Comparison of ENCODE assay signal across 25 cellular contexts in genomic region chr7:497346-497745, GRCh38. TPM values are rescaled to one million over a fixed set of nuclear protein-coding genes. Genes with fewer than 3 reads are reported as not detected.
DNase-seq lines count a peak whose midpoint lies in the region; ATAC-seq, FAIRE-seq and TF ChIP-seq lines count a peak whose summit lies in the region.
"Had no signal": no experiment of that assay in that cellular context is flagged by ENCODE, and none has a peak within 500 bp of the region (broad histone marks: within the 10 kb centered on the region; RNA-seq: fewer than 3 reads in every experiment).

No MANE protein-coding gene starts in this region.

- H3K36me3 ChIP-seq in GM23338 (ENCODE audit: insufficient read depth) (no peaks in the 10 kb centered on the region; the same call in 1 of the 2 replicates), K562 (ENCODE audit: control insufficient read depth, insufficient read depth, low read length) (peaks cover 6% of the 10 kb centered on the region; the same call in 1 of the 3 replicates), spleen (peaks cover 0 to 64% (median 18%) of the 10 kb centered on the region in 6 donors), PC-9 (ENCODE audit: low read depth) (peaks cover 11% of the 10 kb centered on the region; the same call in 1 of the 2 replicates)

- H3K4me2 ChIP-seq in GM23338 (no peak overlapping the region), K562 (ENCODE audit: insufficient read depth, low read length) (no peak overlapping the region), PC-9 (no peak overlapping the region)

- peaks cover 68% of the 10 kb centered on the region for H3K36me3 Mint-ChIP-seq in GM23338 (ENCODE audit: low read depth)
- H3K36me3 Mint-ChIP-seq: naive thymus-derived CD8-positive, alpha-beta T cell had no signal

- in situ Hi-C loops in K562 (cut with MboI): no loop called here

- peaks cover 5% of the 10 kb centered on the region for H4K20me1 ChIP-seq in GM23338 (replicated peaks; ENCODE audit: insufficient read depth)
- H4K20me1 ChIP-seq in K562 (replicated peaks; ENCODE audit: control insufficient read depth, insufficient read depth, low read length): no peaks in the 10 kb centered on the region
- H4K20me1 ChIP-seq in PC-9 (ENCODE audit: insufficient read depth): no peaks in the 10 kb centered on the region; the same call in 1 of the 2 replicates

- no peaks in the 10 kb centered on the region for H3K4me1 ChIP-seq in GM23338 (ENCODE audit: insufficient read depth)
- peaks cover 0 to 23% of the 10 kb centered on the region in 2 experiments; a peak in 2 of 5 replicates for H3K4me1 ChIP-seq in K562 (replicated peaks in 1 of 2; ENCODE audit: control insufficient read depth in 2 of 2, insufficient read depth in 2 of 2, low read length in 2 of 2)
- H3K4me1 ChIP-seq in spleen: no peaks in the 10 kb centered on the region
- no peaks in the 10 kb centered on the region for H3K4me1 ChIP-seq in PC-9 (replicated peaks; ENCODE audit: insufficient read depth)

- ATAC-seq in GM23338 (no peak), K562 (no peak), sciatic nerve (no peak)
- ATAC-seq: activated CD8-positive, alpha-beta T cell treated with anti-CD3 and anti-CD28 coated beads for 36 hours; activated T-helper 17 cell treated with anti-CD3 and anti-CD28 coated beads, Interleukin-2, amount 50 U/mL, for 72 hours; naive thymus-derived CD8-positive, alpha-beta T cell; stimulated activated naive CD8-positive, alpha-beta T cell treated with anti-CD3 and anti-CD28 coated beads, Interleukin-15, Interleukin-2, amounts not matched to agents 100 U/mL and 50 U/mL, for 24 hours had no signal

- peaks cover 14% of the 10 kb centered on the region; the same call in 2 of the 3 replicates for H3K4me1 Mint-ChIP-seq in GM23338
- H3K4me1 Mint-ChIP-seq: activated T-helper 17 cell treated with anti-CD3 and anti-CD28 coated beads, Interleukin-2, amount 50 U/mL, for 72 hours had no signal

- H3K9me3 ChIP-seq in K562 (replicated peaks; ENCODE audit: control insufficient read depth, insufficient read depth, low read depth, low read length) (no peaks in the 10 kb centered on the region), spleen (no peaks in the 10 kb centered on the region), PC-9 (ENCODE audit: insufficient read depth, low read depth) (no peaks in the 10 kb centered on the region)
- H3K9me3 ChIP-seq: esophagus squamous epithelium had no signal

- no peak for TF ChIP-seq CTCF in GM23338 (conservative IDR thresholded peaks at IDR 0.05; ENCODE audit: low read depth in 2 of 2)
- TF ChIP-seq CTCF in K562 (IDR thresholded peaks at IDR 0.05 in 2 of 3, conservative IDR thresholded peaks at IDR 0.05 in 1 of 3; ENCODE audit: insufficient read depth in 2 of 3, low read depth in 1 of 3, low read length in 3 of 3): no peak
- no peak for TF ChIP-seq CTCF in spleen (IDR thresholded peaks at IDR 0.05 in 8 of 11, conservative IDR thresholded peaks at IDR 0.05 in 3 of 11)
- TF ChIP-seq CTCF in PC-9 (conservative IDR thresholded peaks at IDR 0.05): no peak

- H3K9me1 ChIP-seq in K562 (ENCODE audit: control insufficient read depth, insufficient read depth, low read length): no peaks in the 10 kb centered on the region

- no peaks in the 10 kb centered on the region for H3K79me2 ChIP-seq in GM23338 (replicated peaks; ENCODE audit: insufficient read depth)
- no peaks in the 10 kb centered on the region for H3K79me2 ChIP-seq in K562 (ENCODE audit: control insufficient read depth, insufficient read depth, low read length)
- no peaks in the 10 kb centered on the region for H3K79me2 ChIP-seq in PC-9 (ENCODE audit: low read depth)

- no peak for TF ChIP-seq EP300 in K562 (IDR thresholded peaks at IDR 0.05; ENCODE audit: low read length)

- POLR2A ChIA-PET in K562 (lab: Yijun Ruan, JAX) (no interaction called here), PC-9 (lab: Charles Lee; ENCODE audit: unreplicated experiment) (no interaction called here)

- H3K27me3 Mint-ChIP-seq in GM23338 (ENCODE audit: insufficient read depth, low read depth, poor library complexity): peaks cover 11% of the 10 kb centered on the region
- H3K27me3 Mint-ChIP-seq: activated CD8-positive, alpha-beta T cell treated with anti-CD3 and anti-CD28 coated beads for 36 hours; activated naive CD4-positive, alpha-beta T cell treated with anti-CD3 and anti-CD28 coated beads, Interleukin-2, amount 50 U/mL, for 24 hours; activated T-helper 17 cell treated with anti-CD3 and anti-CD28 coated beads, Interleukin-2, amount 50 U/mL, for 72 hours; dendritic cell treated with granulocyte-macrophage colony-stimulating factor and Interleukin-4, amounts not matched to agents 40 ng/mL and 50 ng/mL, for 4 days; naive thymus-derived CD8-positive, alpha-beta T cell had no signal

- BruUV-seq in K562 (replicated peaks; lab: Mats Ljungman, UMichigan) (no TSS peak), PC-9 (replicated peaks; lab: Mats Ljungman, UMichigan) (no TSS peak)

- CTCF ChIA-PET in K562 (lab: Yijun Ruan, JAX; ENCODE audit: low intra/inter-chr PET ratio): no interaction called here
- CTCF ChIA-PET in PC-9 (lab: Charles Lee): no interaction called here

- DNase-seq in GM23338 (ENCODE audit: low spot score) (peak; percentile 1), K562 (ENCODE audit: extremely low read depth in 1 of 4, low spot score in 3 of 4) (no peak), spleen (peak; percentile 57), ureter (ENCODE audit: low spot score) (no peak), PC-9 (no peak), sciatic nerve (ENCODE audit: low spot score) (no peak)
- DNase-seq: ACHN; activated CD8-positive, alpha-beta T cell treated with anti-CD3 and anti-CD28 coated beads for 36 hours; DND-41; esophagus squamous epithelium; foreskin melanocyte; Karpas-422; MV-4-11; naive thymus-derived CD8-positive, alpha-beta T cell; NCI-H446; NCI-H774; stimulated activated naive CD8-positive, alpha-beta T cell treated with anti-CD3 and anti-CD28 coated beads, Interleukin-15, Interleukin-2, amounts not matched to agents 100 U/mL and 50 U/mL, for 24 hours had no signal

- no peak for TF ChIP-seq RAD21 in K562 (CRISPR knock-in tag; conservative IDR thresholded peaks at IDR 0.05 in 1 of 2, IDR thresholded peaks at IDR 0.05 in 1 of 2)

- no peaks in the 10 kb centered on the region for H3K27me3 ChIP-seq in GM23338 (ENCODE audit: insufficient read depth)
- peaks cover 0 to 6% of the 10 kb centered on the region in 2 experiments; a peak in 2 of 5 replicates for H3K27me3 ChIP-seq in K562 (ENCODE audit: control insufficient read depth in 2 of 2, insufficient read depth in 2 of 2, low read length in 2 of 2)
- no peaks in the 10 kb centered on the region for H3K27me3 ChIP-seq in layer of hippocampus (ENCODE audit: control insufficient read depth, insufficient read depth, low read length)
- no peaks in the 10 kb centered on the region for H3K27me3 ChIP-seq in spleen (replicated peaks in 1 of 7)
- no peaks in the 10 kb centered on the region for H3K27me3 ChIP-seq in PC-9 (ENCODE audit: insufficient read depth, low read depth)
- H3K27me3 ChIP-seq: esophagus squamous epithelium had no signal

- no peaks in the 10 kb centered on the region for H3F3A ChIP-seq in GM23338 (replicated peaks; ENCODE audit: low read depth)
- no peaks in the 10 kb centered on the region; the same call in 1 of the 2 replicates for H3F3A ChIP-seq in PC-9 (ENCODE audit: insufficient read depth, low read depth)

- no peak overlapping the region for H3K4me3 Mint-ChIP-seq in GM23338
- H3K4me3 Mint-ChIP-seq: activated CD8-positive, alpha-beta T cell treated with anti-CD3 and anti-CD28 coated beads for 36 hours; activated naive CD4-positive, alpha-beta T cell treated with anti-CD3 and anti-CD28 coated beads, Interleukin-2, amount 50 U/mL, for 24 hours; activated T-helper 17 cell treated with anti-CD3 and anti-CD28 coated beads, Interleukin-2, amount 50 U/mL, for 72 hours; dendritic cell treated with granulocyte-macrophage colony-stimulating factor and Interleukin-4, amounts not matched to agents 40 ng/mL and 50 ng/mL, for 4 days; T-helper 1 cell treated with Interleukin-12 subunit alpha and Interleukin-12 subunit beta and Interleukin-4 antibody, amounts not matched to agents 30 μg/mL and 1 μg/mL, for 36 hours had no signal

- H3K9me2 ChIP-seq in GM23338 (ENCODE audit: insufficient read depth) (no peaks in the 10 kb centered on the region), PC-9 (ENCODE audit: insufficient read depth) (no peaks in the 10 kb centered on the region)

- H2AFZ ChIP-seq in GM23338 (no peak overlapping the region), K562 (ENCODE audit: low read depth, low read length) (no peak overlapping the region), PC-9 (no peak overlapping the region)

- no peak overlapping the region for H3K9ac ChIP-seq in K562 (ENCODE audit: insufficient read depth in 1 of 2, low read depth in 2 of 2, low read length in 2 of 2)

- H3K27ac Mint-ChIP-seq in GM23338: 0 out of 2 replicates have a peak overlapping the region, but pooled peaks have one; percentile 16
- H3K27ac Mint-ChIP-seq: activated CD8-positive, alpha-beta T cell treated with anti-CD3 and anti-CD28 coated beads for 36 hours; activated T-helper 17 cell treated with anti-CD3 and anti-CD28 coated beads, Interleukin-2, amount 50 U/mL, for 72 hours; dendritic cell treated with granulocyte-macrophage colony-stimulating factor and Interleukin-4, amounts not matched to agents 40 ng/mL and 50 ng/mL, for 4 days; T-helper 1 cell treated with Interleukin-12 subunit alpha and Interleukin-12 subunit beta and Interleukin-4 antibody, amounts not matched to agents 30 μg/mL and 1 μg/mL, for 36 hours had no signal

- peak; percentile 42 for FAIRE-seq in K562 (lab: Jason Lieb, UNC)
- FAIRE-seq: TTC549 had no signal

- H3K4me3 ChIP-seq in GM23338 (no peak overlapping the region), K562 (no peak overlapping the region), spleen (no peak overlapping the region), PC-9 (no peak overlapping the region)
- H3K4me3 ChIP-seq: esophagus squamous epithelium, SK-N-MC had no signal

- H3K27ac ChIP-seq in GM23338 (ENCODE audit: low read depth): no peak overlapping the region
- H3K27ac ChIP-seq in K562 (ENCODE audit: extremely low read depth, low read depth, low read length): no peak overlapping the region
- peak overlapping the region; percentile 83 for H3K27ac ChIP-seq in layer of hippocampus (ENCODE audit: low read depth, low read length)
- H3K27ac ChIP-seq in spleen: no peak overlapping the region
- no peak overlapping the region for H3K27ac ChIP-seq in PC-9
- H3K27ac ChIP-seq: esophagus squamous epithelium, HL-60, SK-N-MC had no signal

- TF ChIP-seq POLR2A in K562 (conservative IDR thresholded peaks at IDR 0.05) (no peak), spleen (IDR thresholded peaks at IDR 0.05) (no peak)

- intact Hi-C loops in K562 (cut with micrococcal nuclease): no loop called here
- intact Hi-C loops in spleen (cut with DNase I; ENCODE audit: low total_unique reads): no loop called here
- intact Hi-C loops in PC-9 (cut with micrococcal nuclease; ENCODE audit: unreplicated experiment): no loop called here
- intact Hi-C loops in sciatic nerve (cut with DNase I): no loop called here

- WGBS in K562 (ENCODE audit: insufficient coverage, low coverage, missing lambda C conversion rate): 74% methylated on average over 10 of the region's 13 CpGs
- WGBS in spleen, 5 donors: 91 to 98% (median 94%) methylated on average over 13 of the region's 13 CpGs

- peaks cover 10% of the 10 kb centered on the region; the same call in 2 of the 3 replicates for H3K9me3 Mint-ChIP-seq in GM23338
- H3K9me3 Mint-ChIP-seq: activated CD8-positive, alpha-beta T cell treated with anti-CD3 and anti-CD28 coated beads for 36 hours; activated naive CD4-positive, alpha-beta T cell treated with anti-CD3 and anti-CD28 coated beads, Interleukin-2, amount 50 U/mL, for 24 hours; activated T-helper 17 cell treated with anti-CD3 and anti-CD28 coated beads, Interleukin-2, amount 50 U/mL, for 72 hours; dendritic cell treated with granulocyte-macrophage colony-stimulating factor and Interleukin-4, amounts not matched to agents 40 ng/mL and 50 ng/mL, for 4 days; naive thymus-derived CD8-positive, alpha-beta T cell; T-helper 1 cell treated with Interleukin-12 subunit alpha and Interleukin-12 subunit beta and Interleukin-4 antibody, amounts not matched to agents 30 μg/mL and 1 μg/mL, for 36 hours had no signal

RNA-seq across cellular contexts. Expression of gene PDGFA, which starts 22.3 kb away (rescaled TPM):
- total RNA-seq in GM23338 (2014; rRNA removed; shearing (Covaris generic)): 32.2 and 43.1 TPM in 2 replicates
- 35.6 and 39.5 TPM in 2 replicates for polyA plus RNA-seq in GM23338 (2016; fragmentation: Nextera tagmentation; extraction: Ambion mirVana)
- 21.5 and 51.6 TPM in 2 replicates for total RNA-seq in K562 (2011; cell fraction: chromatin; rRNA removed; ENCODE audit: low replicate concordance)
- total RNA-seq in K562 (2011; cell fraction: nucleolus; rRNA removed): 36.1 and 57.4 TPM in 2 replicates
- 30.2 and 38.4 TPM in 2 replicates for total RNA-seq in K562 (2011; cell fraction: nucleoplasm; rRNA removed)
- total RNA-seq in K562 (2014; rRNA removed): 8.1 and 10.0 TPM in 2 replicates
- total RNA-seq in K562 (2014; rRNA removed; fragmentation: Illumina TruSeq; extraction: Trizol): 3.6 and 5.0 TPM in 2 replicates
- total RNA-seq in K562 (2015; rRNA removed; fragmentation: Illumina TruSeq; extraction: Trizol): 4.6 and 6.1 TPM in 2 replicates
- 9.8 and 10.2 TPM in 2 replicates for total RNA-seq in K562 (2021)
- polyA plus RNA-seq in K562 (2011; rRNA removed): 7.9 TPM in 2 replicates
- 5.2 and 10.8 TPM in 2 replicates for polyA plus RNA-seq in K562 (2011; cell fraction: cytosol; rRNA removed)
- polyA plus RNA-seq in K562 (2011; cell fraction: nucleus; rRNA removed): 13.3 and 32.6 TPM in 2 replicates
- 6.4 and 9.1 TPM in 2 replicates for polyA plus RNA-seq in K562 (2012)
- polyA plus RNA-seq in K562 (2014; fragmentation: Illumina TruSeq; extraction: Trizol): 2.5 and 4.7 TPM in 2 replicates
- 1 to 10 TPM; 3.9 to 9.5 TPM for polyA plus RNA-seq in K562 (2014; fragmentation: Nextera tagmentation; extraction: Ambion mirVana)
- polyA plus RNA-seq in K562 (2014; rRNA removed): 2.6 and 3.6 TPM in 2 replicates
- polyA minus RNA-seq in K562 (2011; rRNA and poly(A)+ RNA removed): 24.4 and 37.5 TPM in 2 replicates
- polyA minus RNA-seq in K562 (2011; cell fraction: cytosol; rRNA and poly(A)+ RNA removed): 34.5 and 45.2 TPM in 2 replicates
- polyA minus RNA-seq in K562 (2011; cell fraction: nucleus; rRNA and poly(A)+ RNA removed): 11.0 and 13.5 TPM in 2 replicates
- 10 to 100 TPM; 16.1 to 49.5 (median 24.5) TPM for total RNA-seq in spleen
- polyA plus RNA-seq in spleen: 10 to 100 TPM in 1 of 3 donors, 1 to 10 TPM in 2; 6.1 to 16.8 (median 9.9) TPM
- total RNA-seq in ureter: 31.5 TPM
- total RNA-seq in PC-9 (2021): 23.6 and 32.5 TPM in 2 replicates
- 36.5 TPM for total RNA-seq in sciatic nerve
- polyA plus RNA-seq: naive thymus-derived CD8-positive, alpha-beta T cell had no signal

Comparison
In these comparisons a context has a peak if more than half of its experiments do, and no peak if none do; other contexts are left out.
1. DNase-seq: peak in GM23338 (single experiment) and spleen (single experiment); none in K562 (0 of 4), ureter (single experiment), PC-9 (0 of 2) and sciatic nerve (single experiment).